ENCODE assay signal across 25 cellular contexts in the genomic region with DNA sequence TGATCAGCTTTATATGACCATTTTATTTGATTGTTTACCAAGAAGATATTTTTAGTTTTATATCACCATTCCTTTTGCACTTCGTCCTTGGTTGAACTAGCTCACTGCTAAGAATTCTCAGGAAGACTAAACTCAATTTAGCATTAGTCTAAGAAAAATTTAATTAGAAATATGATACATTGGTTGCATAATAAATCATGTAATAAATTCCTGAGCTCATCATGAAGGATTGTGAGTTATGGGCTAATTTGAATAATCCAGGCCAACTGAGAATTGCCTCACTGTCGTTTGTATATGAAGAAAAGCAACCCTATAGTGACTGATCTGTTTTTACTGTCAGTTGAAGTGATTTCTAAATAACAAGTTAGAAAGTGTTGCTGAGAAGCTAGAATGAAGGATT.
"Had no signal": no experiment of that assay in that cellular context is flagged by ENCODE, and none has a peak within 500 bp of the region (broad histone marks: within the 10 kb centered on the region; RNA-seq: fewer than 3 reads in every experiment).

No MANE protein-coding gene starts in this region.

- H3K9ac ChIP-seq: neural progenitor cell, parathyroid adenoma had no signal

- ATAC-seq: natural killer cell; psoas muscle; right cardiac atrium; right lobe of liver; stimulated activated effector memory CD8-positive, alpha-beta T cell treated with anti-CD3 and anti-CD28 coated beads, Interleukin-12 subunit alpha, Interleukin-12 subunit beta, amount 100 ng/mL, for 72 hours; stimulated activated naive B cell treated with anti-CD40 and anti-IgM and Interleukin-4, amounts not matched to agents 10 μg/mL and 1 μg/mL and 100 μg/mL, for 72 hours had no signal

- H3K9me3 ChIP-seq: ovary, psoas muscle, right lobe of liver, thoracic aorta, thyroid gland, tibial nerve, upper lobe of left lung, vagina had no signal

- H3K27ac ChIP-seq: neural progenitor cell, ovary, parathyroid adenoma, psoas muscle, right lobe of liver, sigmoid colon, stomach, thoracic aorta, thyroid gland, tibial nerve, upper lobe of left lung, vagina had no signal

- H3K4me1 ChIP-seq: neural progenitor cell, parathyroid adenoma, psoas muscle, right lobe of liver, sigmoid colon, stomach, thyroid gland, tibial nerve, upper lobe of left lung, vagina had no signal

- H3K4me2 ChIP-seq: neural progenitor cell had no signal

- DNase-seq: natural killer cell; occipital lobe; ovary; posterior cingulate gyrus; psoas muscle; right cardiac atrium; right lobe of liver; sigmoid colon; small intestine; stimulated activated CD4-positive, alpha-beta T cell treated with anti-CD3 and anti-CD28 coated beads, Interleukin-15, amount 100 ng/mL, for 24 hours; stimulated activated CD4-positive, alpha-beta T cell treated with anti-CD3 and anti-CD28 coated beads, Interleukin-2, amount 100 ng/mL, for 24 hours; stimulated activated CD4-positive, alpha-beta T cell treated with anti-CD3 and anti-CD28 coated beads, Interleukin-2, amount 100 ng/mL, for 48 hours; stimulated activated CD4-positive, alpha-beta T cell treated with anti-CD3 and anti-CD28 coated beads, Interleukin-4, amount 100 ng/mL, for 24 hours; stimulated activated naive B cell treated with anti-CD40 and anti-IgM and Interleukin-4, amounts not matched to agents 10 μg/mL and 1 μg/mL and 100 μg/mL, for 72 hours; stimulated activated naive CD4-positive, alpha-beta T cell treated with Interleukin-2 at 50 U/mL for 16 hours; stomach; thyroid gland; trophoblast cell; upper lobe of left lung had no signal

- H3K4me3 ChIP-seq: neural progenitor cell, ovary, psoas muscle, right lobe of liver, sigmoid colon, stomach, thoracic aorta, thyroid gland, tibial nerve, upper lobe of left lung, vagina had no signal

- H2AFZ ChIP-seq: neural progenitor cell, parathyroid adenoma had no signal

- H3K79me2 ChIP-seq: parathyroid adenoma had no signal

- H3K36me3 ChIP-seq: neural progenitor cell, ovary, right lobe of liver, sigmoid colon, stomach, thoracic aorta, thyroid gland, tibial nerve, upper lobe of left lung, vagina had no signal

- H3K27me3 ChIP-seq: neural progenitor cell, ovary, right lobe of liver, sigmoid colon, stomach, thyroid gland, tibial nerve, upper lobe of left lung, vagina had no signal
